9 cellular contexts compared by ENCODE assay signal in genomic region chr18:58310517-58310916, GRCh38.
A peak's percentile ranks its signal among the peaks of the same experiment; 100 is the strongest.
DNase-seq lines count a peak whose midpoint lies in the region; ATAC-seq, FAIRE-seq and TF ChIP-seq lines count a peak whose summit lies in the region.
"Had no signal": no experiment of that assay in that cellular context is flagged by ENCODE, and none has a peak within 500 bp of the region (broad histone marks: within the 10 kb centered on the region; RNA-seq: fewer than 3 reads in every experiment).

No MANE protein-coding gene starts in this region.

- peaks cover 3% of the 10 kb centered on the region for H3K9me3 Mint-ChIP-seq in nephron
- H3K9me3 Mint-ChIP-seq in nephron progenitor cell = peaks cover 10% of the 10 kb centered on the region

- peaks cover 38% of the 10 kb centered on the region for H3K4me1 Mint-ChIP-seq in nephron
- peaks cover 22% of the 10 kb centered on the region for H3K4me1 Mint-ChIP-seq in nephron progenitor cell

- FAIRE-seq in GM12891 (lab: Jason Lieb, UNC) = peak; percentile 89
- FAIRE-seq in bronchial epithelial cell (lab: Jason Lieb, UNC) = peak; percentile 88
- FAIRE-seq: TTC549 had no signal

- TF ChIP-seq POLR2A in GM12891 (IDR thresholded peaks at IDR 0.05; ENCODE audit: low read depth, low read length) = no peak

- TF ChIP-seq CTCF in bronchial epithelial cell (IDR thresholded peaks at IDR 0.05; ENCODE audit: insufficient read depth, low read length, severe bottlenecking) (no peak), nephron (IDR thresholded peaks at IDR 0.05; ENCODE audit: unreplicated experiment in 3 of 3) (no peak), GM10248 (IDR thresholded peaks at IDR 0.05; ENCODE audit: control extremely low read depth, extremely low read depth, low read depth, missing control alignments) (no peak), nephron progenitor cell (IDR thresholded peaks at IDR 0.05) (no peak)

- peak overlapping the region; percentile 31 to 55 (median 35) for H3K27ac Mint-ChIP-seq in nephron
- no peak overlapping the region for H3K27ac Mint-ChIP-seq in nephron progenitor cell

- H3K36me3 Mint-ChIP-seq in nephron (ENCODE audit: low read depth) (peaks cover 7% of the 10 kb centered on the region), nephron progenitor cell (ENCODE audit: low read depth) (peaks cover 5% of the 10 kb centered on the region)

- H3K4me3 ChIP-seq in bronchial epithelial cell (ENCODE audit: low read depth, low read length) = no peak overlapping the region

- H3K36me3 ChIP-seq in bronchial epithelial cell (ENCODE audit: control insufficient read depth, insufficient read depth, low read length) = no peaks in the 10 kb centered on the region

- CTCF ChIA-PET in GM10248 (lab: Yijun Ruan, JAX) = interaction anchor here (1.2 kb wide), 1 partner anchor 15 kb away, joined by 5 read pairs; no protein-coding TSS in a partner anchor

- POLR2A ChIA-PET in GM10248 (lab: Yijun Ruan, JAX) = no interaction called here

- H3K4me3 Mint-ChIP-seq in nephron (no peak overlapping the region), nephron progenitor cell (no peak overlapping the region)

- no peak for ATAC-seq in GM21528 (IDR thresholded peaks at IDR 0.05; ENCODE audit: low FRiP score, unreplicated experiment)

- DNase-seq in GM12891 (ENCODE audit: insufficient read length, low spot score) (no peak), NCI-H510A (lab: John Stamatoyannopoulos, UW) (peak; percentile 47), bronchial epithelial cell (ENCODE audit: low read depth) (peak; percentile 97), GM10248 (ENCODE audit: extremely low spot score) (no peak), nephron progenitor cell (no peak), RKO (ENCODE audit: low spot score) (no peak)

- H3K27me3 Mint-ChIP-seq in nephron (ENCODE audit: low read depth) = peaks cover 4% of the 10 kb centered on the region
- no peaks in the 10 kb centered on the region for H3K27me3 Mint-ChIP-seq in nephron progenitor cell (ENCODE audit: low read depth, poor library complexity)

- H3K27me3 ChIP-seq in bronchial epithelial cell (ENCODE audit: control insufficient read depth, insufficient read depth, low read length) = no peaks in the 10 kb centered on the region

TF ChIP-seq in GM12891, 5 proteins besides CTCF, POLR2A, EP300 and RAD21:
- no peak for TF ChIP-seq SPI1 (IDR thresholded peaks at IDR 0.05; ENCODE audit: low read depth, low read length)
- TF ChIP-seq POU2F2 (IDR thresholded peaks at IDR 0.05; ENCODE audit: low read depth, low read length) = no peak
- TF ChIP-seq PAX5 (IDR thresholded peaks at IDR 0.05; ENCODE audit: insufficient read depth, low read length, severe bottlenecking) = no peak
- TF ChIP-seq TAF1 (IDR thresholded peaks at IDR 0.05; ENCODE audit: low read depth, low read length) = no peak
- no peak for TF ChIP-seq POLR2AphosphoS5 (IDR thresholded peaks at IDR 0.05; ENCODE audit: low read depth, low read length)

Comparison
In these comparisons a context has a peak if more than half of its experiments do, and no peak if none do; other contexts are left out.
1. DNase-seq: peak in NCI-H510A (single experiment) and bronchial epithelial cell (single experiment); none in GM12891 (single experiment), GM10248 (single experiment), nephron progenitor cell (single experiment) and RKO (single experiment).